ENCODE assay signal across 8 cellular contexts in the genomic region with DNA sequence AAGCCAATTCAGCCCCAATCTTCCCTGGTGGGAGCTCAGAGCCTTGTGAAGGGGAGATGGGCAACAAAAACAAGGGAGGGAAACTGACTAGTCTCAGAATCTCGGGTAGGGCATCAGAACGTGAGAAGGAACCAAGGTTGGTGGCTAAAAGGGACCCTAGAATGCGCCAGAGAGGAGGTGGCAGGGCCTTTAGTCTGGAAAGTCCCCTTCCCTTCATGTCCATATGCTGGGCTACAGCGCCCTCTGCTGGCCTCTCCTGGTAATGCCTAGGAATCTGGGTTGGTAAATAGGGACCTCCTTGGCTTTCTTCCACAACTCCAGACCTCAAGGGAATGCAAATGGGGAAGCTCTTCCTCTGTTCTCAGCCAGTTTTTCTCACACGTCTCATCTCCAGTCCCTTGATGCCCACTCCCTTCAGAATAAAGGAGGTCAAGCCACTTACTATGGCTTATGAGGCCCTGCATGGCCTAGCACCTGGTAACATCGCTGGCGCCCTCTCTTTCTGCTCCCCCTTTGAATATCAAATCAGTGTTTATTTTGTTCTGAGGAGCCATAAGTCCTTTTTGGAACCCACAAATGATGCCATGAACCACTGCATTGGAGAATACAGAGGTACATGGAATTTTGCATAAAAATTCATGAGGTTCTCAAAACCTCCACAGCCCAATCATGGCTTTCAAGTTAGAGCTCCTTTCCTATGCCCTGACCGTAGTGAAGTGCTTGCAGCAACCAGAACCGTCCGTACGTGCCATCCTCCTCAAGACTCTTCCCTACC. TPM values are rescaled to one million over a fixed set of nuclear protein-coding genes. Genes with fewer than 3 reads are reported as not detected.
DNase-seq lines count a peak whose midpoint lies in the region; ATAC-seq and TF ChIP-seq lines count a peak whose summit lies in the region.

No MANE protein-coding gene starts in this region.

- H3K27me3 ChIP-seq in right cardiac atrium (ENCODE audit: control insufficient read depth, insufficient read depth) (no peaks in the 10 kb centered on the region), vagina (no peaks in the 10 kb centered on the region)

- H3K36me3 ChIP-seq in vagina, result peaks cover 0 to 49% of the 10 kb centered on the region in 2 donors

- WGBS in right cardiac atrium, result 17% methylated on average over 11 of the region's 11 CpGs

- TF ChIP-seq POLR2A in vagina (IDR thresholded peaks at IDR 0.05), result no peak

- H3K27ac Mint-ChIP-seq in T-helper 17 cell, result peak overlapping the region; percentile 100

- H3K27ac ChIP-seq in angular gyrus (ENCODE audit: low read depth, low read length), result peak overlapping the region; percentile 95
- H3K27ac ChIP-seq in right cardiac atrium (ENCODE audit: low read length), result peak overlapping the region; percentile 90
- H3K27ac ChIP-seq in vagina, result peak overlapping the region; percentile 94

- peaks cover 68% of the 10 kb centered on the region for H3K4me1 Mint-ChIP-seq in T-helper 17 cell

- no peaks in the 10 kb centered on the region for H3K27me3 Mint-ChIP-seq in T-helper 17 cell

- H3K9me3 ChIP-seq in T-helper 17 cell (ENCODE audit: control insufficient read depth, low read length, poor library complexity, severe bottlenecking), result no peaks in the 10 kb centered on the region
- no peaks in the 10 kb centered on the region for H3K9me3 ChIP-seq in right cardiac atrium (ENCODE audit: control insufficient read depth, low read length)
- H3K9me3 ChIP-seq in vagina, result no peaks in the 10 kb centered on the region

- H3K36me3 Mint-ChIP-seq in T-helper 17 cell (ENCODE audit: low read depth), result peaks cover 22% of the 10 kb centered on the region

- H3K4me1 ChIP-seq in right cardiac atrium (ENCODE audit: control insufficient read depth, insufficient read depth, low read length) (peaks cover 8% of the 10 kb centered on the region), vagina (peaks cover 40% of the 10 kb centered on the region)

- DNase-seq in AG10803 (ENCODE audit: low read depth), result peak; percentile 85
- DNase-seq in NCI-H146 (lab: John Stamatoyannopoulos, UW), result peak; percentile 75
- DNase-seq in T-helper 17 cell, result peak; percentile 83 to 97 (median 86)
- peak; percentile 91 to 97 (median 96) for DNase-seq in right cardiac atrium
- peak; percentile 82 for DNase-seq in renal cortical epithelial cell (ENCODE audit: low read depth)
- no peak for DNase-seq in vagina (ENCODE audit: extremely low spot score in 2 of 2)

- H3K4me3 ChIP-seq in AG10803 (ENCODE audit: low read length) (peak overlapping the region; percentile 95), right cardiac atrium (ENCODE audit: low read length) (no peak overlapping the region), vagina (peak overlapping the region; percentile 69 to 79)

- intact Hi-C loops in right cardiac atrium (cut with DNase I) (loop anchor here in 3 of 4 donors (5.0 kb wide), 3 partner anchors 46 to 106 kb away; a partner anchor contains a TSS), vagina (cut with DNase I) (loop anchor here (5.0 to 10.0 kb wide), 2 partner anchors 41 to 104 kb away; no protein-coding TSS in a partner anchor)

- TF ChIP-seq CTCF in AG10803 (conservative IDR thresholded peaks at IDR 0.05; ENCODE audit: low read length) (peak; percentile 98), vagina (IDR thresholded peaks at IDR 0.05) (peak; percentile 96 to 98 (median 97))

- ATAC-seq in GM21423 (IDR thresholded peaks at IDR 0.05; ENCODE audit: unreplicated experiment), result peak; percentile 34
- ATAC-seq in T-helper 17 cell, result peak; percentile 61
- ATAC-seq in right cardiac atrium, result peak; percentile 61 to 74

- peak overlapping the region; percentile 100 for H3K4me3 Mint-ChIP-seq in T-helper 17 cell

RNA-seq across cellular contexts. Expression of a gene that starts 1.3 kb away (rescaled TPM):
- total RNA-seq in T-helper 17 cell (10 to 100 TPM; 34.7 to 35.4 TPM), right cardiac atrium (10 to 100 TPM; 17.9 to 22.2 (median 18.9) TPM), renal cortical epithelial cell (5.2 and 15.0 TPM in 2 replicates), vagina (16.9 TPM)
- 12.2 TPM for polyA plus RNA-seq in right cardiac atrium

RNA-seq across cellular contexts. Expression of a gene that starts 44.5 kb away (rescaled TPM):
- total RNA-seq in T-helper 17 cell (100 to 1,000 TPM; 316 to 329 TPM), right cardiac atrium (100 to 1,000 TPM; 134 to 152 (median 141) TPM), renal cortical epithelial cell (68.1 and 131 TPM in 2 replicates), vagina (116 TPM)
- 89.4 TPM for polyA plus RNA-seq in right cardiac atrium

RNA-seq across cellular contexts. Expression of a gene that starts 45.1 kb away (rescaled TPM):
- total RNA-seq in T-helper 17 cell (100 to 1,000 TPM; 408 to 431 TPM), right cardiac atrium (10 to 100 TPM; 27.0 to 39.3 (median 33.3) TPM), renal cortical epithelial cell (4.9 and 44.8 TPM in 2 replicates), vagina (53.3 TPM)
- 23.9 TPM for polyA plus RNA-seq in right cardiac atrium

RNA-seq across cellular contexts. Expression of a gene that starts 55.3 kb away (rescaled TPM):
- total RNA-seq in T-helper 17 cell, result 10 to 100 TPM; 37.1 to 41.4 TPM
- 1 to 10 TPM; 3.3 to 3.8 (median 3.5) TPM for total RNA-seq in right cardiac atrium
- polyA plus RNA-seq in right cardiac atrium, result 5.1 TPM
- total RNA-seq in renal cortical epithelial cell, result 7.4 and 10.1 TPM in 2 replicates
- not detected for total RNA-seq in vagina

Comparison
In these comparisons a context has a peak if more than half of its experiments do, and no peak if none do; other contexts are left out.
1. DNase-seq: peak in AG10803 (single experiment), NCI-H146 (single experiment), T-helper 17 cell (3 of 3), right cardiac atrium (3 of 3) and renal cortical epithelial cell (single experiment); none in vagina (0 of 2).
2. Peak in every context shown above with its lines, with median percentiles within 50 percentile points of each other: ATAC-seq and H3K27ac ChIP-seq.